ENCODE assay signal across 1 cellular context in the genomic region with DNA sequence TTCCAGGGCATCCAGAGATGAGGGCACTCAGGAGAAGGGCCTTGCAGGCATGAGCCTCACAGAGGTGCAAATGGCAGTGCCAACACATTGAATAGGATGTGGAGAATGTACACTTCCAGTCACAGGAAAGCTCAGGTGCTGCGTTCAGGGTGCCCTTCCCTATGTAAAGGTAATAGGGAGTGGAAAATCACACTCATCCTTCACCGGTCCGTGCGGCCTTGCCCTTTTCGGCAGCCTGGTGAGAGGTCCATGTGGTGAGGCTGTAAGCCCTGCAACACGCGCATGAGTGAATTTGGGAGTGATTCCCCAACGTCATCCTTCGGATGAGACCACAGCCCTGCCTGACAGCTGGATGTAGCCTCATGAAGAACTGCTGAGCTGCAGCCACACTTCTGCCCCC.
TF ChIP-seq lines count a peak whose summit lies in the region.

No MANE protein-coding gene starts in this region.

TF ChIP-seq in IMR-90, 13 proteins besides CTCF, POLR2A, EP300 and RAD21 (continued from another document):
- TF ChIP-seq, protein P1, sequence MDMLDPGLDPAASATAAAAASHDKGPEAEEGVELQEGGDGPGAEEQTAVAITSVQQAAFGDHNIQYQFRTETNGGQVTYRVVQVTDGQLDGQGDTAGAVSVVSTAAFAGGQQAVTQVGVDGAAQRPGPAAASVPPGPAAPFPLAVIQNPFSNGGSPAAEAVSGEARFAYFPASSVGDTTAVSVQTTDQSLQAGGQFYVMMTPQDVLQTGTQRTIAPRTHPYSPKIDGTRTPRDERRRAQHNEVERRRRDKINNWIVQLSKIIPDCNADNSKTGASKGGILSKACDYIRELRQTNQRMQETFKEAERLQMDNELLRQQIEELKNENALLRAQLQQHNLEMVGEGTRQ (IDR thresholded peaks at IDR 0.05; ENCODE audit: low read depth, low read length) = no peak
- TF ChIP-seq RCOR1 (IDR thresholded peaks at IDR 0.05; ENCODE audit: insufficient replicate concordance, low read length) = no peak
- no peak for TF ChIP-seq CEBPB (IDR thresholded peaks at IDR 0.05; ENCODE audit: low read depth, low read length)
- TF ChIP-seq MXI1 (IDR thresholded peaks at IDR 0.05; ENCODE audit: borderline replicate concordance, low read depth, low read length) = no peak
